17 cellular contexts compared by ENCODE assay signal in the genomic region with DNA sequence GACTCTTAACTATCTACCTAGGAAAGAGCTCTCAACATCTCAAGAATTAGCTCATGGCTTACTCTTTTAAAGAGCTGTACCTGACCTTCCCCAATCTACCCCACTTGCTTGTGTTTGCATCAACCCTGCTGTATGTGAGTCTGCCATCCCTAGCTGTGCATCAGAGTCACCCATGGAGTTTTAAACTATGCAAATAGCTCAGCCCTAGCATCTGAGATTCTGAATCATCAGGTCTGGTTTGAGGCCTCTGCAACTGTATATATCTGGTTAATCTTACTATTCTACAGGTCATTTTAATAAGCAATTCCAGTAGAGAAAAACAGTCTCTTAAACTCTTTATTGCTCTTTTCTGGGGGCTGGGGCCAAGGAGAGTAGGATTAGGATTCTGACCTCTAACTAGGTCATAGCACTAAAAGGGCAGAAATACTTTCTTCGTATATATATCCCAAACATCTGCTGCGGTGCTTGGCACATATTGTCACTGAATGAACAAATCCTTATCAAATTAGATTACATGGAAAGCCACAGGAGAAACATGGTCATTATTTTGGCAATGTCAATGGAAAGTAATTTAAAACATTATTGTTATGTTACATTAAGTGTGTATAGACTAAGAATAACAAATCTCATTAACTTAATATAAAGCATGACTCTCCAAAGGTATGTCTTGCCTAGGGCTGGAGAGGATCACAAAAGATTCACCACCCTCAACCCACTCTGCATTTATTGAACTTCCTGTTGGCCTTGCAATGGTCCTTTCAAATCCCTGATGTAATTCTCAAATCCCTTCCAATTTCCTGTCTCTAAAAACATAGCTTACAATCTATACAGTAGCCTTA.
"Had no signal": no experiment of that assay in that cellular context is flagged by ENCODE, and none has a peak within 500 bp of the region (broad histone marks: within the 10 kb centered on the region; RNA-seq: fewer than 3 reads in every experiment).

No MANE protein-coding gene starts in this region.

- H3K27me3 Mint-ChIP-seq: activated B cell treated with CpG ODN at 0.5 μM for 24 hours; activated CD8-positive, alpha-beta T cell treated with anti-CD3 and anti-CD28 coated beads for 36 hours; activated T-helper 17 cell treated with anti-CD3 and anti-CD28 coated beads, Interleukin-2, amount 50 U/mL, for 72 hours; naive thymus-derived CD8-positive, alpha-beta T cell had no signal

- DNase-seq: activated B cell treated with CpG ODN at 0.5 μM for 24 hours; activated CD4-positive, alpha-beta T cell treated with anti-CD3 and anti-CD28 coated beads for 4 hours; activated CD8-positive, alpha-beta T cell treated with anti-CD3 and anti-CD28 coated beads for 36 hours; activated naive CD4-positive, alpha-beta T cell treated with Interleukin-2 at 50 U/mL for 16 hours; activated T-cell treated with anti-CD3 and anti-CD28 coated beads, Interleukin-2, amount 50 U/mL, for 1 hour; anterior cingulate cortex; cerebellar nuclear complex; effector CD4-positive, alpha-beta T cell; mesendoderm; naive thymus-derived CD8-positive, alpha-beta T cell; stimulated activated CD4-positive, alpha-beta T cell treated with anti-CD3 and anti-CD28 coated beads, Interleukin-12 subunit alpha, Interleukin-12 subunit beta, amount 100 ng/mL, for 4 hours; stimulated activated CD4-positive, alpha-beta T cell treated with anti-CD3 and anti-CD28 coated beads, Interleukin-1b, Interleukin-23, amount 100 ng/mL, for 48 hours; stimulated activated CD8-positive, alpha-beta memory T cell treated with anti-CD3 and anti-CD28 coated beads, Interleukin-4, amount 100 ng/mL, for 48 hours; stimulated activated naive CD4-positive, alpha-beta T cell had no signal

- H3K4me3 Mint-ChIP-seq: activated B cell treated with CpG ODN at 0.5 μM for 24 hours; activated CD8-positive, alpha-beta T cell treated with anti-CD3 and anti-CD28 coated beads for 36 hours; activated T-helper 17 cell treated with anti-CD3 and anti-CD28 coated beads, Interleukin-2, amount 50 U/mL, for 72 hours; naive thymus-derived CD8-positive, alpha-beta T cell; T-helper 2 cell treated with Interferon-gamma antibody and Interleukin-4, amounts not matched to agents 5 μg/mL and 100 μg/mL, for 36 hours had no signal

- H3K9me3 Mint-ChIP-seq: activated B cell treated with CpG ODN at 0.5 μM for 24 hours; activated CD8-positive, alpha-beta T cell treated with anti-CD3 and anti-CD28 coated beads for 36 hours; T-helper 2 cell treated with Interferon-gamma antibody and Interleukin-4, amounts not matched to agents 5 μg/mL and 100 μg/mL, for 36 hours had no signal

- H3K4me1 Mint-ChIP-seq: activated B cell treated with CpG ODN at 0.5 μM for 24 hours; activated T-helper 17 cell treated with anti-CD3 and anti-CD28 coated beads, Interleukin-2, amount 50 U/mL, for 72 hours; naive thymus-derived CD8-positive, alpha-beta T cell had no signal

- ATAC-seq: activated CD8-positive, alpha-beta T cell treated with anti-CD3 and anti-CD28 coated beads for 36 hours; activated T-helper 17 cell treated with anti-CD3 and anti-CD28 coated beads, Interleukin-2, amount 50 U/mL, for 72 hours; esophagus mucosa; naive thymus-derived CD8-positive, alpha-beta T cell had no signal

- H3K36me3 Mint-ChIP-seq: naive thymus-derived CD8-positive, alpha-beta T cell had no signal

- H3K27ac Mint-ChIP-seq: activated B cell treated with CpG ODN at 0.5 μM for 24 hours; activated CD8-positive, alpha-beta T cell treated with anti-CD3 and anti-CD28 coated beads for 36 hours; activated T-helper 17 cell treated with anti-CD3 and anti-CD28 coated beads, Interleukin-2, amount 50 U/mL, for 72 hours; naive thymus-derived CD8-positive, alpha-beta T cell; T-helper 2 cell treated with Interferon-gamma antibody and Interleukin-4, amounts not matched to agents 5 μg/mL and 100 μg/mL, for 36 hours had no signal
